ENCODE assay signal across 8 cellular contexts in the genomic region with DNA sequence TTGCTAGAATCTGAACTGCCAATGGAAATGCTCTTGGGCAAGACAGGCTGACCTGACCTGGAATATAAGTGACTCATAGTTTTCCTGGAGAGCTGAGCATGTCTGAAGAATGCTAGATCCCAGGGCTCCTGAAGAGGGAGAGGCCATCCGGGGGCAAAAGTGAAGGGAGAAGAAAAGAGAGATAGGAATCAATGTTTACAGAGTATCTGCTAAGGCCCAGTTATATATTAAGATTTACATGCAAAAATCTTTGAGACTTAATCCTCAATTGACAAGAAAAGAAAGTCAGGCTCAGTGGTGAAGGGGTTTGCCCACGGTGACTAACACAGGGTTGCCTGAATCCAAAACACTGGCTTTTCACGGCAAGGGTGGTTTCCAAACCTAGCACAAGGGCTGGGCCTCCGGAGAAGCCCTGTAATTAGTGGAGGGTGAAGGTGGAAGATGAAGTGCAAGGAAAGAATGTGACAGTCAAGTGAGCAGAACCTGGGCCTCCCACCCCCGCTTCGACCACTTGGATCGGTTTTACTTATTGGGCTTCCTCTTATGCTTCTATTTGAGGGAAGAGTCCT.
A peak's percentile ranks its signal among the peaks of the same experiment; 100 is the strongest.
DNase-seq lines count a peak whose midpoint lies in the region; ATAC-seq, FAIRE-seq and TF ChIP-seq lines count a peak whose summit lies in the region.
"Had no signal": no experiment of that assay in that cellular context is flagged by ENCODE, and none has a peak within 500 bp of the region (broad histone marks: within the 10 kb centered on the region; RNA-seq: fewer than 3 reads in every experiment).

No MANE protein-coding gene starts in this region.

- H3K14ac ChIP-seq in trophoblast cell (ENCODE audit: low read length) = no peak overlapping the region

- peak overlapping the region; percentile 13; the same call in 1 of the 2 replicates for H3K27ac ChIP-seq in KMS-11
- H3K27ac ChIP-seq in trophoblast cell (ENCODE audit: low read depth, low read length) = peak overlapping the region; percentile 81
- H3K27ac ChIP-seq in kidney (ENCODE audit: low read depth in 2 of 2, low read length in 2 of 2) = peak overlapping the region in 1 of 2 donors; percentile 23
- H3K27ac ChIP-seq: pancreas had no signal

- H3K18ac ChIP-seq in trophoblast cell (ENCODE audit: low read length) = no peak overlapping the region

- no peak overlapping the region for H3K23ac ChIP-seq in trophoblast cell (ENCODE audit: low read length)

- no peak overlapping the region for H2AK5ac ChIP-seq in trophoblast cell (ENCODE audit: low read length)

- H4K8ac ChIP-seq in trophoblast cell (ENCODE audit: low read depth, low read length) = peak overlapping the region; percentile 58

- no peak for FAIRE-seq in kidney (lab: Jason Lieb, UNC)
- FAIRE-seq: pancreas had no signal

- WGBS in trophoblast cell (ENCODE audit: extremely low coverage, insufficient coverage, insufficient read length) = no CpG with 5 or more reads among the region's 7 CpGs

- H3K79me2 ChIP-seq in KMS-11 (ENCODE audit: insufficient read depth, low read depth) (peaks cover 5% of the 10 kb centered on the region; the same call in 1 of the 2 replicates), trophoblast cell (ENCODE audit: control insufficient read depth, insufficient read depth, low read length, poor library complexity) (no peaks in the 10 kb centered on the region)

- H3K4me1 ChIP-seq in KMS-11 (ENCODE audit: low read depth, poor library complexity, severe bottlenecking) = peaks cover 46% of the 10 kb centered on the region
- peaks cover 7 to 8% of the 10 kb centered on the region in 2 experiments for H3K4me1 ChIP-seq in trophoblast cell (ENCODE audit: control insufficient read depth in 1 of 2, insufficient read depth in 2 of 2, low read length in 2 of 2)
- H3K4me1 ChIP-seq in kidney (ENCODE audit: control insufficient read depth in 1 of 2, insufficient read depth in 1 of 2, low read depth in 1 of 2, low read length in 2 of 2) = peaks cover 6% of the 10 kb centered on the region in 2 donors
- H3K4me1 ChIP-seq: pancreas had no signal

- H4K20me1 ChIP-seq in KMS-11 (ENCODE audit: insufficient read depth) = no peaks in the 10 kb centered on the region

- TF ChIP-seq CTCF in KMS-11 (conservative IDR thresholded peaks at IDR 0.05; ENCODE audit: low read depth, low read length) (no peak), kidney (IDR thresholded peaks at IDR 0.05; ENCODE audit: borderline replicate concordance, extremely low read depth, insufficient read depth) (no peak)

- intact Hi-C loops in left colon (cut with DNase I, micrococcal nuclease) (loop anchor here (5.0 kb wide), 2 partner anchors 98 to 223 kb away; a partner anchor contains a TSS), kidney (cut with DNase I) (loop anchor here (10.0 kb wide), 2 partner anchors 216 to 756 kb away; no protein-coding TSS in a partner anchor)

- peak overlapping the region; percentile 49 for H4K91ac ChIP-seq in trophoblast cell (ENCODE audit: low read depth, low read length)

- H2AFZ ChIP-seq in KMS-11 (ENCODE audit: low read depth) (no peak overlapping the region), trophoblast cell (ENCODE audit: insufficient read depth, low read length, poor library complexity) (no peak overlapping the region)

- H2BK120ac ChIP-seq in trophoblast cell (ENCODE audit: insufficient read depth, low read length, poor library complexity) = peak overlapping the region; percentile 29

- H3K9me3 ChIP-seq in trophoblast cell (ENCODE audit: insufficient read depth, low read depth, low read length) (no peaks in the 10 kb centered on the region), kidney (ENCODE audit: control insufficient read depth in 1 of 2, low read length in 2 of 2) (no peaks in the 10 kb centered on the region)
- H3K9me3 ChIP-seq: pancreas had no signal

- peaks cover 2% of the 10 kb centered on the region for H3K79me1 ChIP-seq in trophoblast cell (ENCODE audit: low read length)

- H2BK12ac ChIP-seq in trophoblast cell (ENCODE audit: low read length) = no peak overlapping the region

- H3K9ac ChIP-seq in KMS-11 = no peak overlapping the region
- H3K9ac ChIP-seq in trophoblast cell (ENCODE audit: low read length) = no peak overlapping the region
- H3K9ac ChIP-seq in kidney (ENCODE audit: low read length in 2 of 2) = no peak overlapping the region

- peak overlapping the region; percentile 79 for H2BK5ac ChIP-seq in trophoblast cell (ENCODE audit: low read depth, low read length, poor library complexity)

- H3K4ac ChIP-seq in trophoblast cell (ENCODE audit: low read depth, low read length) = no peak overlapping the region

- ATAC-seq in GM21447 (IDR thresholded peaks at IDR 0.05; ENCODE audit: unreplicated experiment) = peak; percentile 72
- no peak for ATAC-seq in left colon

- no peaks in the 10 kb centered on the region for H3K36me3 ChIP-seq in KMS-11 (ENCODE audit: insufficient read depth)
- H3K36me3 ChIP-seq in trophoblast cell (ENCODE audit: control insufficient read depth in 1 of 2, insufficient read depth in 2 of 2, low read length in 2 of 2) = no peaks in the 10 kb centered on the region
- H3K36me3 ChIP-seq in kidney (ENCODE audit: control insufficient read depth in 1 of 2, insufficient read depth in 2 of 2, low read length in 2 of 2) = no peaks in the 10 kb centered on the region
- H3K36me3 ChIP-seq: pancreas had no signal

- H3K27me3 ChIP-seq in KMS-11 (ENCODE audit: insufficient read depth, low read depth) (no peaks in the 10 kb centered on the region), trophoblast cell (ENCODE audit: insufficient read depth, low read length) (no peaks in the 10 kb centered on the region)
- H3K27me3 ChIP-seq: pancreas had no signal

- peak; percentile 92 for DNase-seq in amniotic epithelial cell (ENCODE audit: low read depth)
- peak; percentile 45 to 52 for DNase-seq in trophoblast cell
- DNase-seq in nucleus accumbens (lab: John Stamatoyannopoulos, UW) = no peak
- no peak for DNase-seq in left colon
- DNase-seq in kidney = no peak
- DNase-seq: pancreas had no signal

- H3K4me2 ChIP-seq in KMS-11 = peak overlapping the region; percentile 40
- peak overlapping the region; percentile 38 for H3K4me2 ChIP-seq in trophoblast cell (ENCODE audit: low read length)

- H3K4me3 ChIP-seq in KMS-11 (IDR thresholded peaks at IDR 0.05; ENCODE audit: insufficient read depth, low read depth, low read length) = no peak overlapping the region
- H3K4me3 ChIP-seq in trophoblast cell (ENCODE audit: low read depth, low read length) = no peak overlapping the region
- H3K4me3 ChIP-seq in kidney (ENCODE audit: low read length in 2 of 2) = no peak overlapping the region
- H3K4me3 ChIP-seq: pancreas had no signal

- no peak overlapping the region for H4K12ac ChIP-seq in trophoblast cell (ENCODE audit: low read depth, low read length)

Comparison
In these comparisons a context has a peak if more than half of its experiments do, and no peak if none do; other contexts are left out.
1. DNase-seq: peak in amniotic epithelial cell (single experiment) and trophoblast cell (2 of 2); none in nucleus accumbens (0 of 56), left colon (0 of 2) and kidney (single experiment).